In genomic region chr11:128172046-128172878, GRCh38 we compare ENCODE assay signal across 8 cellular contexts.
DNase-seq lines count a peak whose midpoint lies in the region; ATAC-seq lines count a peak whose summit lies in the region.

No MANE protein-coding gene starts in this region.

- peak; percentile 89 for ATAC-seq in HG02973 (IDR thresholded peaks at IDR 0.05; ENCODE audit: unreplicated experiment)
- ATAC-seq in HG03521 (IDR thresholded peaks at IDR 0.05; ENCODE audit: unreplicated experiment) = no peak

- in situ Hi-C loops in G401 (cut with HindIII; ENCODE audit: low sequenced_read_pairs) = no loop called here

- DNase-seq in G401 (ENCODE audit: low spot score) (peak; percentile 79), NCI-H345 (lab: John Stamatoyannopoulos, UW) (peak; percentile 83), kidney glomerular epithelial cell (lab: John Stamatoyannopoulos, UW) (peak; percentile 76)
- peak; percentile 77 for DNase-seq in activated CD4-positive, CD25-positive, alpha-beta regulatory T cell treated with anti-CD3 and anti-CD28 coated beads, Interleukin-2, amount 50 U/mL, for 16 hours (ENCODE audit: low read depth, low spot score)
- peak; percentile 68 for DNase-seq in central memory CD4-positive, alpha-beta T cell
- DNase-seq in stimulated activated CD4-positive, alpha-beta T cell treated with anti-CD3 and anti-CD28 coated beads, Interleukin-2, amount 100 ng/mL, for 48 hours = peak; percentile 87 to 91
